ENCODE assay signal across 12 cellular contexts in the genomic region with DNA sequence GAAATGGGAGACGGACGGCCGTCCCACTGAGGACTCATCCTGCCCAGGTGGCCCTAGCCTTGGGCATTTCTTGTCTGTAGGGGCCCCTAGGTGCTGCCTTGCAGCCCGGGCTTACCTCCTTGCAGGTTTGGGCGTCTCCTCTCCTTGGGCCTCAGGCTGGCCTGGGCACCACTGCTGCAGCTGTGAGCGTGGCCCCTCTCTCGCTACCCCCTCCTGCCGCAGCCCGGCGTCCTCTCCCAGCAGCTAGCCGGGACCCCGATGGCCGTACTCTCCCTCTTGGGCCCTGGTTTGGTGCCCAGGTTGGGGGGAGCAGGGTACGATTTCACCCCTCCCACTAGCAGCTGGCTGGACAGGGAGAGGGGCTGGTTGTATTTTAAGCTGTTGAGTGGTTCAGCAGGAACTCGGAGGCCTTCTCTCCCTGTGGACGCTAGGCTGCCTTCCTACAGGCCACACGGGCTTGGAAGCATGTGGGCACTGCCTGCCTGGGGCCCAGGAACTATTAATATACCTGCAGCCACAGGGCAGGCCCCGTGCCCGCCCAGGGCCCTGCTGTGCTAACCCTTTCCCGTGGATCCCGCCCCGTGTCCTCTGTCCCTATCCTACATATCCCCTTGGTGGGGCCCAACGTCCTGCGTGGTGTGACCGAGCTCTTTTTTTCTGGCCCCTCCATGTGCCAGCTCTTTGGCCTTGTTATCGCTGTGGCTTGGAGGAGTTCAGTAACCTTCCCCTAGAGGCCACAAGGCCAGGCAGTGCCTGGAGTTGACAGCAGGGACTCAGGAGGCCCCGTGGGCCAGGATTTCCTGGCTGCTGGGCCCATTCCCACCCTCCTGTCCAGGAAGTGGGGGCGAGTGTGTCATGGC. TPM values are rescaled to one million over a fixed set of nuclear protein-coding genes. Genes with fewer than 3 reads are reported as not detected.
A peak's percentile ranks its signal among the peaks of the same experiment; 100 is the strongest.
DNase-seq lines count a peak whose midpoint lies in the region; ATAC-seq and TF ChIP-seq lines count a peak whose summit lies in the region.
"Had no signal": no experiment of that assay in that cellular context is flagged by ENCODE, and none has a peak within 500 bp of the region (broad histone marks: within the 10 kb centered on the region; RNA-seq: fewer than 3 reads in every experiment).

No MANE protein-coding gene starts in this region.

- no peak overlapping the region for H2AFZ ChIP-seq in trophoblast cell (ENCODE audit: insufficient read depth, low read length, poor library complexity)

- H2BK12ac ChIP-seq in trophoblast cell (ENCODE audit: low read length) = no peak overlapping the region

- no peak overlapping the region for H3K18ac ChIP-seq in trophoblast cell (ENCODE audit: low read length)

- peaks cover 4% of the 10 kb centered on the region for H3K79me2 ChIP-seq in trophoblast cell (ENCODE audit: control insufficient read depth, insufficient read depth, low read length, poor library complexity)

- H3K27ac Mint-ChIP-seq in MCF 10A (ENCODE audit: low read depth, unreplicated experiment) = no peak overlapping the region
- peak overlapping the region; percentile 22 for H3K27ac Mint-ChIP-seq in dendritic cell treated with granulocyte-macrophage colony-stimulating factor and Interleukin-4, amounts not matched to agents 40 ng/mL and 50 ng/mL, for 4 days

- H2BK5ac ChIP-seq in trophoblast cell (ENCODE audit: low read depth, low read length, poor library complexity) = no peak overlapping the region

- TF ChIP-seq CTCF in breast epithelium (IDR thresholded peaks at IDR 0.05) (no peak), MCF 10A (IDR thresholded peaks at IDR 0.05; ENCODE audit: unreplicated experiment) (no peak), vagina (IDR thresholded peaks at IDR 0.05) (no peak), lower lobe of right lung (IDR thresholded peaks at IDR 0.05) (no peak)

- H3K4me1 ChIP-seq in breast epithelium (peaks cover 22 to 30% of the 10 kb centered on the region in 2 donors), vagina (peaks cover 70% of the 10 kb centered on the region), lower lobe of right lung (peaks cover 17% of the 10 kb centered on the region), trophoblast cell (ENCODE audit: control insufficient read depth in 1 of 2, insufficient read depth in 2 of 2, low read length in 2 of 2) (peaks cover 12 to 14% of the 10 kb centered on the region in 2 experiments)

- H4K8ac ChIP-seq in trophoblast cell (ENCODE audit: low read depth, low read length) = no peak overlapping the region

- H3K23ac ChIP-seq in trophoblast cell (ENCODE audit: low read length) = no peak overlapping the region

- no peaks in the 10 kb centered on the region for H3K27me3 Mint-ChIP-seq in MCF 10A (ENCODE audit: insufficient read depth, unreplicated experiment)
- H3K27me3 Mint-ChIP-seq in dendritic cell treated with granulocyte-macrophage colony-stimulating factor and Interleukin-4, amounts not matched to agents 40 ng/mL and 50 ng/mL, for 4 days = no peaks in the 10 kb centered on the region

- H3K36me3 ChIP-seq in breast epithelium (no peaks in the 10 kb centered on the region), vagina (peaks cover 0 to 14% of the 10 kb centered on the region in 2 donors), lower lobe of right lung (peaks cover 5% of the 10 kb centered on the region), trophoblast cell (ENCODE audit: control insufficient read depth in 1 of 2, insufficient read depth in 2 of 2, low read length in 2 of 2) (peaks cover 13 to 17% of the 10 kb centered on the region in 2 experiments)

- DNase-seq in breast epithelium (ENCODE audit: low spot score in 2 of 2) = no peak
- no peak for DNase-seq in MCF 10A (ENCODE audit: unreplicated experiment)
- peak; percentile 92 for DNase-seq in myocyte (ENCODE audit: low read depth)
- DNase-seq in vagina (ENCODE audit: extremely low spot score in 2 of 2) = no peak
- no peak for DNase-seq in NCI-H345 (lab: John Stamatoyannopoulos, UW)
- no peak for DNase-seq in lower lobe of right lung
- no peak for DNase-seq in trophoblast cell
- DNase-seq: brain microvascular endothelial cell, foreskin melanocyte, NCI-H2171, SHP77 treated with DMSO at 0.1 percent for 48 hours had no signal

- H3K9me3 ChIP-seq in breast epithelium (no peaks in the 10 kb centered on the region), vagina (no peaks in the 10 kb centered on the region), lower lobe of right lung (no peaks in the 10 kb centered on the region), trophoblast cell (ENCODE audit: insufficient read depth, low read depth, low read length) (no peaks in the 10 kb centered on the region)

- no peak overlapping the region for H3K4me3 Mint-ChIP-seq in MCF 10A (ENCODE audit: unreplicated experiment)
- no peak overlapping the region for H3K4me3 Mint-ChIP-seq in dendritic cell treated with granulocyte-macrophage colony-stimulating factor and Interleukin-4, amounts not matched to agents 40 ng/mL and 50 ng/mL, for 4 days

- H3K27me3 ChIP-seq in breast epithelium = no peaks in the 10 kb centered on the region
- no peaks in the 10 kb centered on the region for H3K27me3 ChIP-seq in vagina
- H3K27me3 ChIP-seq in lower lobe of right lung (ENCODE audit: low read depth) = no peaks in the 10 kb centered on the region
- H3K27me3 ChIP-seq in trophoblast cell (ENCODE audit: insufficient read depth, low read length) = no peaks in the 10 kb centered on the region
- H3K27me3 ChIP-seq: brain microvascular endothelial cell had no signal

- H3K4me2 ChIP-seq in trophoblast cell (ENCODE audit: low read length) = no peak overlapping the region

- no peak overlapping the region for H3K14ac ChIP-seq in trophoblast cell (ENCODE audit: low read length)

- H3K79me1 ChIP-seq in trophoblast cell (ENCODE audit: low read length) = no peaks in the 10 kb centered on the region

- H4K12ac ChIP-seq in trophoblast cell (ENCODE audit: low read depth, low read length) = no peak overlapping the region

- H3K4me1 Mint-ChIP-seq in MCF 10A (ENCODE audit: insufficient read depth, unreplicated experiment) = peaks cover 32% of the 10 kb centered on the region
- H3K4me1 Mint-ChIP-seq in dendritic cell treated with granulocyte-macrophage colony-stimulating factor and Interleukin-4, amounts not matched to agents 40 ng/mL and 50 ng/mL, for 4 days (ENCODE audit: low read depth) = peaks cover 45% of the 10 kb centered on the region

- no peak overlapping the region for H2AK5ac ChIP-seq in trophoblast cell (ENCODE audit: low read length)

- ATAC-seq in lower lobe of right lung = no peak

- no peak overlapping the region for H3K4ac ChIP-seq in trophoblast cell (ENCODE audit: low read depth, low read length)

- H3K9ac ChIP-seq in trophoblast cell (ENCODE audit: low read length) = no peak overlapping the region

- H3K4me3 ChIP-seq in breast epithelium (no peak overlapping the region), vagina (no peak overlapping the region), lower lobe of right lung (no peak overlapping the region), trophoblast cell (ENCODE audit: low read depth, low read length) (no peak overlapping the region)

- H3K27ac ChIP-seq in breast epithelium (peak overlapping the region; percentile 82 to 92), vagina (peak overlapping the region; percentile 69), lower lobe of right lung (no peak overlapping the region), trophoblast cell (ENCODE audit: low read depth, low read length) (no peak overlapping the region)
- H3K27ac ChIP-seq: brain microvascular endothelial cell had no signal

- TF ChIP-seq POLR2A in breast epithelium (IDR thresholded peaks at IDR 0.05) (no peak), vagina (IDR thresholded peaks at IDR 0.05) (no peak)

- BruUV-seq in MCF 10A (replicated peaks; lab: Mats Ljungman, UMichigan) = no TSS peak

- intact Hi-C loops in breast epithelium (cut with DNase I; ENCODE audit: low total_unique reads) = loop anchor here (10.0 kb wide), 1 partner anchor 125 kb away; no protein-coding TSS in a partner anchor
- intact Hi-C loops in MCF 10A (cut with micrococcal nuclease) = no loop called here
- intact Hi-C loops in dendritic cell treated with granulocyte-macrophage colony-stimulating factor and Interleukin-4, amounts not matched to agents 40 ng/mL and 50 ng/mL, for 4 days (cut with micrococcal nuclease) = no loop called here
- intact Hi-C loops in vagina (cut with DNase I) = no loop called here
- intact Hi-C loops in lower lobe of right lung (cut with DNase I) = no loop called here

- H2BK120ac ChIP-seq in trophoblast cell (ENCODE audit: insufficient read depth, low read length, poor library complexity) = no peak overlapping the region

- CTCF ChIA-PET in MCF 10A (lab: Yijun Ruan, JAX) = interaction anchor here (0.5 to 1.4 kb wide), 7 partner anchors 12 to 1823 kb away, joined by 3 to 4 read pairs (median 3); a partner anchor contains a TSS

- no CpG with 5 or more reads among the region's 28 CpGs for WGBS in trophoblast cell (ENCODE audit: extremely low coverage, insufficient coverage, insufficient read length)

- no peak overlapping the region for H4K91ac ChIP-seq in trophoblast cell (ENCODE audit: low read depth, low read length)

- POLR2A ChIA-PET in MCF 10A (lab: Yijun Ruan, JAX) = interaction anchor here (0.7 kb wide), 2 partner anchors 179 to 209 kb away, joined by 3 to 4 read pairs; a partner anchor contains a TSS

- H3K9me3 Mint-ChIP-seq in MCF 10A (ENCODE audit: unreplicated experiment) = no peaks in the 10 kb centered on the region
- no peaks in the 10 kb centered on the region for H3K9me3 Mint-ChIP-seq in dendritic cell treated with granulocyte-macrophage colony-stimulating factor and Interleukin-4, amounts not matched to agents 40 ng/mL and 50 ng/mL, for 4 days

- no peaks in the 10 kb centered on the region for H3K36me3 Mint-ChIP-seq in MCF 10A (ENCODE audit: insufficient read depth, unreplicated experiment)
- H3K36me3 Mint-ChIP-seq in dendritic cell treated with granulocyte-macrophage colony-stimulating factor and Interleukin-4, amounts not matched to agents 40 ng/mL and 50 ng/mL, for 4 days (ENCODE audit: low read depth) = peaks cover 66% of the 10 kb centered on the region

RNA-seq across cellular contexts. Expression of a gene that starts 11.7 kb away (rescaled TPM):
- total RNA-seq in breast epithelium = 100 to 1,000 TPM; 283 to 388 (median 299) TPM
- total RNA-seq in MCF 10A (2022) = 153 and 165 TPM in 2 replicates
- total RNA-seq in myocyte = 256 and 328 TPM in 2 replicates
- polyA plus RNA-seq in myocyte (2012) = 282 TPM
- total RNA-seq in vagina = 375 TPM
- total RNA-seq in lower lobe of right lung = 121 TPM
- polyA plus RNA-seq in trophoblast cell (2013) = 157 and 159 TPM in 2 replicates

RNA-seq across cellular contexts. Expression of a gene that starts 22.7 kb away (rescaled TPM):
- not detected for total RNA-seq in breast epithelium
- total RNA-seq in MCF 10A (2022) = not detected in 2 replicates
- total RNA-seq in myocyte = not detected in 2 replicates
- polyA plus RNA-seq in myocyte (2012) = 0.18 TPM
- not detected for total RNA-seq in vagina
- total RNA-seq in lower lobe of right lung = not detected
- not detected in 2 replicates for polyA plus RNA-seq in trophoblast cell (2013)

RNA-seq across cellular contexts. Expression of a gene that starts 30.8 kb away (rescaled TPM):
- total RNA-seq in breast epithelium = 10 to 100 TPM; 36.1 to 66.9 (median 43.4) TPM
- total RNA-seq in MCF 10A (2022) = 74.1 and 106 TPM in 2 replicates
- total RNA-seq in myocyte = 103 TPM in 2 replicates
- polyA plus RNA-seq in myocyte (2012) = 123 TPM
- total RNA-seq in vagina = 110 TPM
- 127 TPM for total RNA-seq in lower lobe of right lung
- polyA plus RNA-seq in trophoblast cell (2013) = 261 and 265 TPM in 2 replicates

RNA-seq across cellular contexts. Expression of a gene that starts 41.9 kb away (rescaled TPM):
- total RNA-seq in breast epithelium (100 to 1,000 TPM in 2 of 3 donors, 10 to 100 TPM in 1; 59.0 to 166 (median 102) TPM), MCF 10A (2022) (71.6 and 97.4 TPM in 2 replicates), myocyte (53.2 and 61.1 TPM in 2 replicates), vagina (164 TPM), lower lobe of right lung (92.5 TPM)
- 87.6 TPM for polyA plus RNA-seq in myocyte (2012)
- polyA plus RNA-seq in trophoblast cell (2013) = 61.8 and 62.4 TPM in 2 replicates

Comparison
In these comparisons a context has a peak if more than half of its experiments do, and no peak if none do; other contexts are left out.
1. H3K27ac ChIP-seq: peak in breast epithelium (2 of 2) and vagina (single experiment); none in lower lobe of right lung (single experiment) and trophoblast cell (single experiment).